In genomic region chr1:214859647-214860046, GRCh38 we compare ENCODE assay signal across 2 cellular contexts.
TF ChIP-seq lines count a peak whose summit lies in the region.

No MANE protein-coding gene starts in this region.

TF ChIP-seq in IMR-90, 13 proteins besides CTCF, POLR2A, EP300 and RAD21 (continued from another document):
- TF ChIP-seq RCOR1 (IDR thresholded peaks at IDR 0.05; ENCODE audit: insufficient replicate concordance, low read length): no peak
- TF ChIP-seq BHLHE40 (IDR thresholded peaks at IDR 0.05; ENCODE audit: low read depth, low read length): no peak
- TF ChIP-seq USF2 (IDR thresholded peaks at IDR 0.05; ENCODE audit: low read depth, low read length): no peak
- TF ChIP-seq MAZ (IDR thresholded peaks at IDR 0.05; ENCODE audit: borderline replicate concordance, low read depth, low read length): no peak
- no peak for TF ChIP-seq CEBPB (IDR thresholded peaks at IDR 0.05; ENCODE audit: low read depth, low read length)
- no peak for TF ChIP-seq NFE2L2 (IDR thresholded peaks at IDR 0.05; ENCODE audit: low read depth, low read length)
- no peak for TF ChIP-seq ELK1 (IDR thresholded peaks at IDR 0.05; ENCODE audit: borderline replicate concordance, low read depth, low read length)
TF ChIP-seq in IMR-90: peak in this region for 0.

TF ChIP-seq in HepG2, 621 proteins besides CTCF, POLR2A, EP300 and RAD21 (continued from another document):
- TF ChIP-seq POGK (CRISPR knock-in tag; conservative IDR thresholded peaks at IDR 0.05) (no peak), ZBTB38 (CRISPR knock-in tag; IDR thresholded peaks at IDR 0.05) (no peak), ZBTB20 (CRISPR knock-in tag; IDR thresholded peaks at IDR 0.05; ENCODE audit: borderline replicate concordance, low read depth) (no peak), REST (IDR thresholded peaks at IDR 0.05; ENCODE audit: borderline replicate concordance in 1 of 2, low read depth in 1 of 2, low read length in 2 of 2) (no peak), ZNF256 (CRISPR knock-in tag; conservative IDR thresholded peaks at IDR 0.05) (no peak), NPAS2 (CRISPR knock-in tag; IDR thresholded peaks at IDR 0.05; ENCODE audit: borderline replicate concordance) (no peak), ZNF563 (CRISPR knock-in tag; IDR thresholded peaks at IDR 0.05) (no peak), ZNF484 (CRISPR knock-in tag; IDR thresholded peaks at IDR 0.05; ENCODE audit: borderline replicate concordance, low read depth) (no peak)
